16 cellular contexts compared by ENCODE assay signal in the genomic region with DNA sequence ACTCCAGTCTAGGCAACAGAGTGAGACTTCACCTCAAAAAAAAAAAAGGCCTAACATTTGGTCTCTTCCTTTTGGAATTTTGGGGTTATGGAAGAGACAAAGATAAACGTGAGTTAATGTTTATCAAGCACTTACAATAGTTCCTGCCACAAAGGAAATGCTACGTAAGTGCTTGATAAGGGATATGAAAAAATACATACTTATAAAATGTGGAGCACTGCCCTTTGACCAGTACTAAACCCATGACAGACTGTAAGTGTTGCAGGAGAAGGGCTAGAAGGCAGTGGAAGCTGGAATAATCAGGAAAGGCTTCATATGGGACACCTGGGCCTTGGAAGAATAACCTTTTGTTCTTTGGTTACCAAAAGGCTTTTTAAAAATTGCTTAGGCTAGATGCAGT. TPM values are rescaled to one million over a fixed set of nuclear protein-coding genes. Genes with fewer than 3 reads are reported as not detected.
DNase-seq lines count a peak whose midpoint lies in the region; ATAC-seq, FAIRE-seq and TF ChIP-seq lines count a peak whose summit lies in the region.
"Had no signal": no experiment of that assay in that cellular context is flagged by ENCODE, and none has a peak within 500 bp of the region (broad histone marks: within the 10 kb centered on the region; RNA-seq: fewer than 3 reads in every experiment).

No MANE protein-coding gene starts in this region.

- no peaks in the 10 kb centered on the region for H3K27me3 ChIP-seq in liver (ENCODE audit: control insufficient read depth in 4 of 4, insufficient read depth in 4 of 4, low read length in 3 of 4)
- no peaks in the 10 kb centered on the region for H3K27me3 ChIP-seq in HepG2 (ENCODE audit: control insufficient read depth in 1 of 2, insufficient read depth in 2 of 2, low read length in 2 of 2)

- H3K27ac ChIP-seq in liver (ENCODE audit: low read depth in 1 of 2, low read length in 2 of 2): no peak overlapping the region
- H3K27ac ChIP-seq in HepG2 (ENCODE audit: extremely low read length, insufficient read depth, low read length): no peak overlapping the region

- TF ChIP-seq POLR2A in HepG2 (IDR thresholded peaks at IDR 0.05; ENCODE audit: insufficient read depth in 1 of 2, low read depth in 2 of 2, low read length in 2 of 2): no peak

- intact Hi-C loops in HepG2 (cut with micrococcal nuclease; ENCODE audit: unreplicated experiment): no loop called here

- H3K9ac ChIP-seq in liver (ENCODE audit: low read depth in 1 of 2, low read length in 2 of 2) (no peak overlapping the region), HepG2 (ENCODE audit: insufficient read depth, low read depth, low read length) (no peak overlapping the region)

- H3K79me2 ChIP-seq in HepG2 (ENCODE audit: insufficient read depth, low read length): peaks cover 3% of the 10 kb centered on the region

- TF ChIP-seq CTCF in liver (IDR thresholded peaks at IDR 0.05; ENCODE audit: low read depth, low read length, missing input control) (no peak), HepG2 (CRISPR knock-in tag; IDR thresholded peaks at IDR 0.05) (no peak)

- no peak overlapping the region for H3K4me2 ChIP-seq in HepG2 (ENCODE audit: low read depth, low read length)

- TF ChIP-seq RAD21 in liver (IDR thresholded peaks at IDR 0.05) (no peak), HepG2 (CRISPR knock-in tag; IDR thresholded peaks at IDR 0.05) (no peak)

- H2AFZ ChIP-seq in HepG2 (ENCODE audit: low read length): no peak overlapping the region

- no peaks in the 10 kb centered on the region for H4K20me1 ChIP-seq in HepG2 (ENCODE audit: insufficient read depth, low read length)

- H3K4me1 ChIP-seq in liver (ENCODE audit: control insufficient read depth in 4 of 4, insufficient read depth in 4 of 4, low read length in 3 of 4) (no peaks in the 10 kb centered on the region), HepG2 (ENCODE audit: insufficient read depth, low read length) (no peaks in the 10 kb centered on the region)

- in situ Hi-C loops in HepG2 (cut with HindIII; ENCODE audit: extremely low pct_ligation_motif_present, low pct_unique_long_range_greater_than_20kb): no loop called here

- WGBS in liver: 68% methylated on average over 2 of the region's 2 CpGs
- 90% methylated on average over 2 of the region's 2 CpGs for WGBS in HepG2 (ENCODE audit: low lambda C conversion rate)

- POLR2A ChIA-PET in HepG2 (lab: Yijun Ruan, JAX): no interaction called here

- DNase-seq in HepG2 (ENCODE audit: low spot score) (no peak), glomerular endothelial cell (ENCODE audit: extremely low read depth, low read depth, low spot score) (peak; percentile 71), mucosa of gallbladder (ENCODE audit: low spot score) (peak; percentile 52), occipital lobe (lab: John Stamatoyannopoulos, UW) (no peak), globus pallidus (ENCODE audit: low spot score) (no peak), foreskin melanocyte (no peak)
- DNase-seq: C1 segment of cervical spinal cord, IMR-90, Kasumi-1, NCI-H1105 treated with DMSO at 0.1 percent for 48 hours, NCI-H187, NCI-H2171, NCI-H774 had no signal

- no TSS peak for BruUV-seq in HepG2 (replicated peaks; lab: Mats Ljungman, UMichigan)

- H3K36me3 ChIP-seq in liver (ENCODE audit: control insufficient read depth in 4 of 4, insufficient read depth in 3 of 4, low read depth in 1 of 4, low read length in 3 of 4) (peaks cover 20 to 71% (median 53%) of the 10 kb centered on the region in 4 donors), HepG2 (replicated peaks in 1 of 2; ENCODE audit: control insufficient read depth in 1 of 2, insufficient read depth in 2 of 2, low read length in 2 of 2) (peaks cover 17 to 78% of the 10 kb centered on the region in 2 experiments)

- H3K9me3 ChIP-seq in liver (ENCODE audit: control insufficient read depth in 4 of 4, low read length in 3 of 4): no peaks in the 10 kb centered on the region
- H3K9me3 ChIP-seq in HepG2 (ENCODE audit: low read length): no peaks in the 10 kb centered on the region

- TF ChIP-seq EP300 in HepG2 (IDR thresholded peaks at IDR 0.05; ENCODE audit: low read depth in 2 of 2, low read length in 2 of 2) (no peak), HepG2 (CRISPR knock-in tag; IDR thresholded peaks at IDR 0.05; ENCODE audit: borderline replicate concordance) (no peak)

- CTCF ChIA-PET in HepG2 (lab: Yijun Ruan, JAX; ENCODE audit: low intra/inter-chr PET ratio, low total read pairs): no interaction called here

- no peak for FAIRE-seq in HepG2 (lab: Jason Lieb, UNC)
- FAIRE-seq: H54 had no signal

- no peak for ATAC-seq in HepG2
- no peak for ATAC-seq in GM18909 (IDR thresholded peaks at IDR 0.05; ENCODE audit: poor library complexity, unreplicated experiment)

- H3K4me3 ChIP-seq in liver (ENCODE audit: low read depth in 1 of 3, low read length in 3 of 3) (no peak overlapping the region), HepG2 (replicated peaks in 1 of 3; ENCODE audit: insufficient read depth in 1 of 3, low read depth in 2 of 3, low read length in 3 of 3) (no peak overlapping the region)

RNA-seq across cellular contexts. Expression of a gene that starts 25.5 kb away (rescaled TPM):
- total RNA-seq in liver (10 to 100 TPM; 42.4 to 45.6 TPM), HepG2 (2016; rRNA removed; fragmentation: Illumina TruSeq; extraction: Trizol) (34.7 and 54.3 TPM in 2 replicates), glomerular endothelial cell (107 and 117 TPM in 2 replicates), mucosa of gallbladder (133 TPM), occipital lobe (54.4 TPM)
- polyA plus RNA-seq in liver (10 to 100 TPM; 31.4 to 40.9 TPM), HepG2 (2011; rRNA removed) (108 and 109 TPM in 2 replicates)
- total RNA-seq in HepG2 (2016; cell fraction: cytosol; rRNA removed; fragmentation: Illumina TruSeq; extraction: Trizol; ENCODE audit: low read depth): 30.6 and 37.1 TPM in 2 replicates
- 29.9 and 47.7 TPM in 2 replicates for total RNA-seq in HepG2 (2016; cell fraction: insoluble cytoplasmic fraction; rRNA removed; fragmentation: Illumina TruSeq; extraction: Trizol)
- 57.4 and 75.9 TPM in 2 replicates for total RNA-seq in HepG2 (2016; cell fraction: membrane; rRNA removed; fragmentation: Illumina TruSeq; extraction: Trizol)
- total RNA-seq in HepG2 (2016; cell fraction: nucleus; rRNA removed; fragmentation: Illumina TruSeq; extraction: Trizol): 37.8 and 43.1 TPM in 2 replicates
- polyA plus RNA-seq in HepG2 (2011; cell fraction: cytosol; rRNA removed): 93.8 and 126 TPM in 2 replicates
- 77.0 and 77.8 TPM in 2 replicates for polyA plus RNA-seq in HepG2 (2011; cell fraction: nucleus; rRNA removed)
- polyA plus RNA-seq in HepG2 (2012): 33.0 and 33.6 TPM in 2 replicates
- polyA plus RNA-seq in HepG2 (2016; cell fraction: cytosol; fragmentation: Illumina TruSeq; extraction: Trizol; ENCODE audit: low read depth): 39.8 and 58.7 TPM in 2 replicates
- 42.2 and 44.2 TPM in 2 replicates for polyA plus RNA-seq in HepG2 (2016; cell fraction: insoluble cytoplasmic fraction; fragmentation: Illumina TruSeq; extraction: Trizol; ENCODE audit: low read depth)
- 71.5 and 81.1 TPM in 2 replicates for polyA plus RNA-seq in HepG2 (2016; cell fraction: membrane; fragmentation: Illumina TruSeq; extraction: Trizol; ENCODE audit: low read depth)
- polyA plus RNA-seq in HepG2 (2016; cell fraction: nucleus; fragmentation: Illumina TruSeq; extraction: Trizol; ENCODE audit: insufficient read depth, low read depth): 66.2 and 69.8 TPM in 2 replicates
- 344 and 346 TPM in 2 replicates for polyA minus RNA-seq in HepG2 (2011; rRNA and poly(A)+ RNA removed; ENCODE audit: low replicate concordance)
- polyA minus RNA-seq in HepG2 (2011; cell fraction: cytosol; rRNA and poly(A)+ RNA removed): 58.0 and 58.5 TPM in 2 replicates
- polyA minus RNA-seq in HepG2 (2011; cell fraction: nucleus; rRNA and poly(A)+ RNA removed): 42.7 and 51.5 TPM in 2 replicates

RNA-seq across cellular contexts. Expression of a gene that starts 48.8 kb away (rescaled TPM):
- total RNA-seq in liver (10 to 100 TPM; 34.1 to 56.6 TPM), HepG2 (2016; rRNA removed; fragmentation: Illumina TruSeq; extraction: Trizol) (79.3 and 124 TPM in 2 replicates), glomerular endothelial cell (87.8 and 114 TPM in 2 replicates), mucosa of gallbladder (124 TPM), occipital lobe (52.4 TPM)
- polyA plus RNA-seq in liver (10 to 100 TPM; 62.6 to 66.0 TPM), HepG2 (2011; rRNA removed) (33.6 and 39.1 TPM in 2 replicates)
- 26.4 and 30.7 TPM in 2 replicates for total RNA-seq in HepG2 (2016; cell fraction: cytosol; rRNA removed; fragmentation: Illumina TruSeq; extraction: Trizol; ENCODE audit: low read depth)
- total RNA-seq in HepG2 (2016; cell fraction: insoluble cytoplasmic fraction; rRNA removed; fragmentation: Illumina TruSeq; extraction: Trizol): 84.5 and 129 TPM in 2 replicates
- total RNA-seq in HepG2 (2016; cell fraction: membrane; rRNA removed; fragmentation: Illumina TruSeq; extraction: Trizol): 45.4 and 48.5 TPM in 2 replicates
- total RNA-seq in HepG2 (2016; cell fraction: nucleus; rRNA removed; fragmentation: Illumina TruSeq; extraction: Trizol): 33.8 and 34.8 TPM in 2 replicates
- polyA plus RNA-seq in HepG2 (2011; cell fraction: cytosol; rRNA removed): 20.9 and 31.6 TPM in 2 replicates
- polyA plus RNA-seq in HepG2 (2011; cell fraction: nucleus; rRNA removed): 8.7 and 13.9 TPM in 2 replicates
- 59.3 and 60.3 TPM in 2 replicates for polyA plus RNA-seq in HepG2 (2012)
- polyA plus RNA-seq in HepG2 (2016; cell fraction: cytosol; fragmentation: Illumina TruSeq; extraction: Trizol; ENCODE audit: low read depth): 11.6 and 18.3 TPM in 2 replicates
- polyA plus RNA-seq in HepG2 (2016; cell fraction: insoluble cytoplasmic fraction; fragmentation: Illumina TruSeq; extraction: Trizol; ENCODE audit: low read depth): 130 and 143 TPM in 2 replicates
- polyA plus RNA-seq in HepG2 (2016; cell fraction: membrane; fragmentation: Illumina TruSeq; extraction: Trizol; ENCODE audit: low read depth): 30.2 and 38.3 TPM in 2 replicates
- polyA plus RNA-seq in HepG2 (2016; cell fraction: nucleus; fragmentation: Illumina TruSeq; extraction: Trizol; ENCODE audit: insufficient read depth, low read depth): 54.9 and 62.0 TPM in 2 replicates
- polyA minus RNA-seq in HepG2 (2011; rRNA and poly(A)+ RNA removed; ENCODE audit: low replicate concordance): 15.5 and 21.4 TPM in 2 replicates
- polyA minus RNA-seq in HepG2 (2011; cell fraction: cytosol; rRNA and poly(A)+ RNA removed): 42.0 and 45.7 TPM in 2 replicates
- 14.2 and 15.9 TPM in 2 replicates for polyA minus RNA-seq in HepG2 (2011; cell fraction: nucleus; rRNA and poly(A)+ RNA removed)

RNA-seq across cellular contexts. Expression of a gene that starts 50.1 kb away (rescaled TPM):
- 10 to 100 TPM in 1 of 2 donors, 1 to 10 TPM in 1; 8.5 to 16.6 TPM for total RNA-seq in liver
- polyA plus RNA-seq in liver: 10 to 100 TPM in 1 of 2 donors, 1 to 10 TPM in 1; 6.7 to 11.2 TPM
- total RNA-seq in HepG2 (2016; rRNA removed; fragmentation: Illumina TruSeq; extraction: Trizol): 10.9 and 17.6 TPM in 2 replicates
- total RNA-seq in HepG2 (2016; cell fraction: cytosol; rRNA removed; fragmentation: Illumina TruSeq; extraction: Trizol; ENCODE audit: low read depth): 3.2 and 3.4 TPM in 2 replicates
- total RNA-seq in HepG2 (2016; cell fraction: insoluble cytoplasmic fraction; rRNA removed; fragmentation: Illumina TruSeq; extraction: Trizol): 10.4 and 17.0 TPM in 2 replicates
- total RNA-seq in HepG2 (2016; cell fraction: membrane; rRNA removed; fragmentation: Illumina TruSeq; extraction: Trizol): 5.2 and 5.4 TPM in 2 replicates
- total RNA-seq in HepG2 (2016; cell fraction: nucleus; rRNA removed; fragmentation: Illumina TruSeq; extraction: Trizol): 24.3 and 31.9 TPM in 2 replicates
- 8.5 and 8.6 TPM in 2 replicates for polyA plus RNA-seq in HepG2 (2011; rRNA removed)
- polyA plus RNA-seq in HepG2 (2011; cell fraction: cytosol; rRNA removed): 6.6 and 8.8 TPM in 2 replicates
- polyA plus RNA-seq in HepG2 (2011; cell fraction: nucleus; rRNA removed): 6.1 and 8.0 TPM in 2 replicates
- 8.4 and 9.0 TPM in 2 replicates for polyA plus RNA-seq in HepG2 (2012)
- polyA plus RNA-seq in HepG2 (2016; cell fraction: cytosol; fragmentation: Illumina TruSeq; extraction: Trizol; ENCODE audit: low read depth): 1.0 TPM in 2 replicates
- 6.7 and 8.6 TPM in 2 replicates for polyA plus RNA-seq in HepG2 (2016; cell fraction: insoluble cytoplasmic fraction; fragmentation: Illumina TruSeq; extraction: Trizol; ENCODE audit: low read depth)
- 2.3 and 2.4 TPM in 2 replicates for polyA plus RNA-seq in HepG2 (2016; cell fraction: membrane; fragmentation: Illumina TruSeq; extraction: Trizol; ENCODE audit: low read depth)
- 18.1 and 19.8 TPM in 2 replicates for polyA plus RNA-seq in HepG2 (2016; cell fraction: nucleus; fragmentation: Illumina TruSeq; extraction: Trizol; ENCODE audit: insufficient read depth, low read depth)
- polyA minus RNA-seq in HepG2 (2011; rRNA and poly(A)+ RNA removed; ENCODE audit: low replicate concordance): 14.9 and 18.7 TPM in 2 replicates
- polyA minus RNA-seq in HepG2 (2011; cell fraction: cytosol; rRNA and poly(A)+ RNA removed): 9.7 and 9.8 TPM in 2 replicates
- 16.9 and 28.6 TPM in 2 replicates for polyA minus RNA-seq in HepG2 (2011; cell fraction: nucleus; rRNA and poly(A)+ RNA removed)
- 13.2 and 35.7 TPM in 2 replicates for total RNA-seq in glomerular endothelial cell
- 14.0 TPM for total RNA-seq in mucosa of gallbladder
- 13.9 TPM for total RNA-seq in occipital lobe

Comparison
In these comparisons a context has a peak if more than half of its experiments do, and no peak if none do; other contexts are left out.
1. DNase-seq: peak in glomerular endothelial cell (single experiment) and mucosa of gallbladder (single experiment); none in HepG2 (single experiment), occipital lobe (single experiment), globus pallidus (single experiment) and foreskin melanocyte (single experiment).